In the genomic region with DNA sequence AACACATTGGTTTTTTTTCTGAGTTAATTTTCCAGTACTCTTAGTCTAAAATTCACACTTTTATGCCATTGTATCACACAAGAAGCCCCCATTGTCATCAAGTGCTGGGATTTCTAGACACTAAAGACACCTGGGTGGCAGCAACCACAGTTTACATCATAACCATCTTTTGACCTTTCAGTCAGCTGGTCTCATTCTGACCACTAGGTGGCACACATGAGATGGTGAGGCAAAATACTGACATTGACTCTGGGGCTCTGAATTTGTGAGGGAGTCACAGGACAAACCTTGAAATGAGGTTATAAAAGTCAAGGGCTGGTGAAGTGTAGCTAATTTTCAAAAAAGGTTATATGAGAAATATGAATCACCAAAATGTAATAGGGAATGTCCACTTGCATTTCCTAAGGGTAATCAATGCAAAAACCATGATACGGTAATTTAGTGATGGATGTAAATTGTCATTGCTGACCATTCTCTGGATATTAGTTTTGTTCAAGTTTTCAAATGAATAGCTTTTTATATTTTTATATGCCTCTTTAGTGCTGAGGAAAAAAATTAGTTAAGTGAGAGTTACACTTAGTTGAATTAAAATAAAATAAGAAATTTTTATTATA, we compare ENCODE assay signal across 8 cellular contexts.
DNase-seq lines count a peak whose midpoint lies in the region; ATAC-seq and TF ChIP-seq lines count a peak whose summit lies in the region.

No MANE protein-coding gene starts in this region.

- 92 to 93% methylated on average over 1 of the region's 1 CpG for WGBS in gastroesophageal sphincter (ENCODE audit: low coverage in 1 of 2), 2 donors

- DNase-seq in DMS153 (lab: John Stamatoyannopoulos, UW), result peak; percentile 55
- peak; percentile 65 to 72 for DNase-seq in activated T-cell treated with anti-CD3 and anti-CD28 coated beads, Interleukin-2, amount 50 U/mL, for 72 hours
- DNase-seq in retina, result peak; percentile 50

- no peak overlapping the region for H2AFZ ChIP-seq in OCI-LY3 (ENCODE audit: low read depth, low read length)

- H3K4me1 ChIP-seq in OCI-LY3 (ENCODE audit: low read length) (no peaks in the 10 kb centered on the region), gastroesophageal sphincter (no peaks in the 10 kb centered on the region)

- no peak overlapping the region for H3K27ac ChIP-seq in OCI-LY3 (ENCODE audit: low read length)
- H3K27ac ChIP-seq in gastroesophageal sphincter, result no peak overlapping the region

- H3K27me3 ChIP-seq in OCI-LY3 (ENCODE audit: low read depth, low read length) (peaks cover 6% of the 10 kb centered on the region; the same call in 1 of the 2 replicates), gastroesophageal sphincter (no peaks in the 10 kb centered on the region)

- H3K4me1 Mint-ChIP-seq in activated T-cell treated with anti-CD3 and anti-CD28 coated beads, Interleukin-2, amount 50 U/mL, for 72 hours (ENCODE audit: low read depth), result no peaks in the 10 kb centered on the region

- no peak overlapping the region for H3K27ac Mint-ChIP-seq in activated T-cell treated with anti-CD3 and anti-CD28 coated beads, Interleukin-2, amount 50 U/mL, for 72 hours

- H3K36me3 ChIP-seq in OCI-LY3 (replicated peaks; ENCODE audit: low read depth, low read length) (no peaks in the 10 kb centered on the region), gastroesophageal sphincter (no peaks in the 10 kb centered on the region)

- H3K36me3 Mint-ChIP-seq in activated T-cell treated with anti-CD3 and anti-CD28 coated beads, Interleukin-2, amount 50 U/mL, for 72 hours (ENCODE audit: insufficient read depth in 2 of 2), result no peaks in the 10 kb centered on the region

- no peak for TF ChIP-seq POLR2A in gastroesophageal sphincter (IDR thresholded peaks at IDR 0.05)

- no peak overlapping the region for H3K4me3 Mint-ChIP-seq in activated T-cell treated with anti-CD3 and anti-CD28 coated beads, Interleukin-2, amount 50 U/mL, for 72 hours

- peak; percentile 90 for TF ChIP-seq CTCF in OCI-LY3 (IDR thresholded peaks at IDR 0.05; ENCODE audit: low read depth, low read length)
- peak; percentile 44 to 60 (median 51) for TF ChIP-seq CTCF in gastroesophageal sphincter (IDR thresholded peaks at IDR 0.05)

- ATAC-seq in GM19438 (IDR thresholded peaks at IDR 0.05; ENCODE audit: low read depth, unreplicated experiment), result peak; percentile 74
- ATAC-seq in HG03565 (IDR thresholded peaks at IDR 0.05; ENCODE audit: unreplicated experiment), result peak; percentile 96
- peak; percentile 52 to 60 for ATAC-seq in activated T-cell treated with anti-CD3 and anti-CD28 coated beads, Interleukin-2, amount 50 U/mL, for 72 hours (replicated peaks in 1 of 2)
- ATAC-seq in gastroesophageal sphincter, result no peak
- ATAC-seq in HG02840 (IDR thresholded peaks at IDR 0.05; ENCODE audit: low FRiP score, unreplicated experiment), result no peak

- H3K27me3 Mint-ChIP-seq in activated T-cell treated with anti-CD3 and anti-CD28 coated beads, Interleukin-2, amount 50 U/mL, for 72 hours (ENCODE audit: low read depth), result no peaks in the 10 kb centered on the region

- H3K9me3 ChIP-seq in OCI-LY3 (ENCODE audit: insufficient read depth, low read length) (no peaks in the 10 kb centered on the region), gastroesophageal sphincter (no peaks in the 10 kb centered on the region)

- no peaks in the 10 kb centered on the region for H4K20me1 ChIP-seq in OCI-LY3 (ENCODE audit: insufficient read depth, low read length)

- no peaks in the 10 kb centered on the region for H3K79me2 ChIP-seq in OCI-LY3 (ENCODE audit: low read length)

- H3K9me3 Mint-ChIP-seq in activated T-cell treated with anti-CD3 and anti-CD28 coated beads, Interleukin-2, amount 50 U/mL, for 72 hours, result no peaks in the 10 kb centered on the region

- no peak for TF ChIP-seq EP300 in gastroesophageal sphincter (IDR thresholded peaks at IDR 0.05)

- no peak overlapping the region for H3K4me3 ChIP-seq in OCI-LY3 (ENCODE audit: low read length)
- no peak overlapping the region for H3K4me3 ChIP-seq in gastroesophageal sphincter

- H3K4me2 ChIP-seq in OCI-LY3 (ENCODE audit: low read length), result no peak overlapping the region

- no peak overlapping the region for H3K9ac ChIP-seq in OCI-LY3 (ENCODE audit: low read length)

Comparison
In these comparisons a context has a peak if more than half of its experiments do, and no peak if none do; other contexts are left out.
1. ATAC-seq: peak in GM19438 (single experiment), HG03565 (single experiment) and activated T-cell treated with anti-CD3 and anti-CD28 coated beads, Interleukin-2, amount 50 U/mL, for 72 hours (2 of 2); none in gastroesophageal sphincter (single experiment) and HG02840 (single experiment).
2. Peak in every context shown above with its lines, with median percentiles within 50 percentile points of each other: DNase-seq.